Comparison of ENCODE assay signal across 15 cellular contexts in the genomic region with DNA sequence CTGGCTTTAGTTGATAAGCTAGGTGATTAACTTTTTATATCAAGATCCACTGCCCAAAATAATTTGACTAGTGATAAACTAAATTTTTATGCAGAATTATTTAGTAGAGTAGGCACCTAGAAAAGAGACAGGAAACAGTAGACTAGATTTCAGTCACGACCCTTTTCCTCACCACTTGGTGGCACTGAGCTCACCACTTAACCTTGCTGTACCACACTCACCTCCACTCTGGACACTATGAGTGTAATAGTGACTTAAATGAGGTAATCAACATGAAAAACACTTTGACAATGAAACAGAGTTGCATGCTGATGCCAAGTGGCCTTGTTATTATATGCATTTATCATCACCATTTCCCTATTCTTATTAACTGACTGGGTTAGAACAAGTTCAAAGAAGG.
DNase-seq lines count a peak whose midpoint lies in the region; ATAC-seq and TF ChIP-seq lines count a peak whose summit lies in the region.
"Had no signal": no experiment of that assay in that cellular context is flagged by ENCODE, and none has a peak within 500 bp of the region (broad histone marks: within the 10 kb centered on the region; RNA-seq: fewer than 3 reads in every experiment).

No MANE protein-coding gene starts in this region.

- no peaks in the 10 kb centered on the region for H3K36me3 ChIP-seq in DND-41 (ENCODE audit: insufficient read depth, low read length)
- H3K36me3 ChIP-seq in stomach: no peaks in the 10 kb centered on the region
- H3K36me3 ChIP-seq: esophagus squamous epithelium, right atrium auricular region, tibial artery had no signal

- no peak overlapping the region for H3K4me3 Mint-ChIP-seq in activated B cell treated with CpG ODN at 0.5 μM for 24 hours

- H3K4me1 Mint-ChIP-seq in activated B cell treated with CpG ODN at 0.5 μM for 24 hours: peaks cover 13% of the 10 kb centered on the region

- no peaks in the 10 kb centered on the region for H3K27me3 Mint-ChIP-seq in activated B cell treated with CpG ODN at 0.5 μM for 24 hours

- DNase-seq in DND-41 (no peak), activated B cell treated with CpG ODN at 0.5 μM for 24 hours (no peak), putamen (ENCODE audit: low spot score) (no peak), T-helper 1 cell (no peak), stomach (no peak)
- DNase-seq: activated gamma-delta T cell treated with Interleukin-2 at 50 U/mL for 16 hours; central memory CD4-positive, alpha-beta T cell; esophagus squamous epithelium; NCI-H2227 treated with DMSO at 0.1 percent for 48 hours; tibial artery had no signal

- 41 to 85% (median 66%) methylated on average over 1 of the region's 1 CpG for WGBS in stomach, 5 donors

- no peaks in the 10 kb centered on the region for H4K20me1 ChIP-seq in DND-41 (ENCODE audit: insufficient read depth, low read length)

- H3K9me3 ChIP-seq in DND-41 (ENCODE audit: insufficient read depth, low read length, severe bottlenecking): no peaks in the 10 kb centered on the region
- no peaks in the 10 kb centered on the region for H3K9me3 ChIP-seq in stomach
- H3K9me3 ChIP-seq: esophagus squamous epithelium, right atrium auricular region, tibial artery had no signal

- intact Hi-C loops in activated B cell treated with CpG ODN at 0.5 μM for 24 hours (cut with micrococcal nuclease) (loop anchor here (1.0 to 2.0 kb wide), 5 partner anchors 80 to 633 kb away; no protein-coding TSS in a partner anchor), stomach (cut with DNase I; ENCODE audit: low total_unique reads) (no loop called here)

- H3K27me3 ChIP-seq in DND-41 (ENCODE audit: insufficient read depth, low read length, poor library complexity): no peaks in the 10 kb centered on the region
- H3K27me3 ChIP-seq in stomach: no peaks in the 10 kb centered on the region
- H3K27me3 ChIP-seq: esophagus squamous epithelium, right atrium auricular region, tibial artery had no signal

- POLR2A ChIA-PET in activated B cell treated with CpG ODN at 0.5 μM for 24 hours (lab: Charles Lee): no interaction called here

- ATAC-seq in DND-41 (ENCODE audit: insufficient read depth, low read depth) (no peak), GM19023 (IDR thresholded peaks at IDR 0.05; ENCODE audit: unreplicated experiment) (peak; percentile 50), HG03175 (IDR thresholded peaks at IDR 0.05; ENCODE audit: unreplicated experiment) (peak; percentile 59), activated B cell treated with CpG ODN at 0.5 μM for 24 hours (ENCODE audit: low read depth) (peak; percentile 90), HG03025 (IDR thresholded peaks at IDR 0.05; ENCODE audit: low FRiP score, unreplicated experiment) (no peak)

- H3K4me1 ChIP-seq in DND-41 (ENCODE audit: insufficient read depth, low read length): no peaks in the 10 kb centered on the region
- H3K4me1 ChIP-seq in stomach: no peaks in the 10 kb centered on the region
- H3K4me1 ChIP-seq: esophagus squamous epithelium, right atrium auricular region had no signal

- H2AFZ ChIP-seq in DND-41 (ENCODE audit: low read depth, low read length): no peak overlapping the region

- TF ChIP-seq CTCF in DND-41 (IDR thresholded peaks at IDR 0.05; ENCODE audit: borderline replicate concordance, extremely low read depth, low read length, poor library complexity, severe bottlenecking) (peak; percentile 24), activated B cell treated with CpG ODN at 0.5 μM for 24 hours (IDR thresholded peaks at IDR 0.05) (no peak), stomach (IDR thresholded peaks at IDR 0.05) (no peak)

- CTCF ChIA-PET in activated B cell treated with CpG ODN at 0.5 μM for 24 hours (lab: Charles Lee): interaction anchor here (0.8 to 1.5 kb wide), 12 partner anchors 11 to 633 kb away, joined by 3 to 11 read pairs (median 4); no protein-coding TSS in a partner anchor

- no peak overlapping the region for H3K4me2 ChIP-seq in DND-41 (ENCODE audit: insufficient read depth, low read length)
- H3K4me2 ChIP-seq: KMS-11 had no signal

- H3K79me2 ChIP-seq in DND-41 (ENCODE audit: insufficient read depth, low read length): no peaks in the 10 kb centered on the region

- no peak overlapping the region for H3K4me3 ChIP-seq in DND-41 (ENCODE audit: low read depth in 1 of 2, low read length in 2 of 2)
- no peak overlapping the region for H3K4me3 ChIP-seq in stomach
- H3K4me3 ChIP-seq: esophagus squamous epithelium, right atrium auricular region, tibial artery had no signal

- TF ChIP-seq POLR2A in stomach (IDR thresholded peaks at IDR 0.05): no peak

- H3K36me3 Mint-ChIP-seq in activated B cell treated with CpG ODN at 0.5 μM for 24 hours (ENCODE audit: low read depth): no peaks in the 10 kb centered on the region

- H3K27ac ChIP-seq in DND-41 (ENCODE audit: low read length) (no peak overlapping the region), stomach (no peak overlapping the region)
- H3K27ac ChIP-seq: esophagus squamous epithelium, KMS-11, right atrium auricular region, tibial artery had no signal

- H3K27ac Mint-ChIP-seq in activated B cell treated with CpG ODN at 0.5 μM for 24 hours: peak overlapping the region; percentile 21

- no peak for TF ChIP-seq EP300 in stomach (IDR thresholded peaks at IDR 0.05)

- peaks cover 8% of the 10 kb centered on the region for H3K9me3 Mint-ChIP-seq in activated B cell treated with CpG ODN at 0.5 μM for 24 hours

- no peak overlapping the region for H3K9ac ChIP-seq in DND-41 (ENCODE audit: low read depth, low read length)
- H3K9ac ChIP-seq: KMS-11 had no signal

Comparison
In these comparisons a context has a peak if more than half of its experiments do, and no peak if none do; other contexts are left out.
1. ATAC-seq: peak in GM19023 (single experiment), HG03175 (single experiment) and activated B cell treated with CpG ODN at 0.5 μM for 24 hours (single experiment); none in DND-41 (single experiment) and HG03025 (single experiment).